In the genomic region with DNA sequence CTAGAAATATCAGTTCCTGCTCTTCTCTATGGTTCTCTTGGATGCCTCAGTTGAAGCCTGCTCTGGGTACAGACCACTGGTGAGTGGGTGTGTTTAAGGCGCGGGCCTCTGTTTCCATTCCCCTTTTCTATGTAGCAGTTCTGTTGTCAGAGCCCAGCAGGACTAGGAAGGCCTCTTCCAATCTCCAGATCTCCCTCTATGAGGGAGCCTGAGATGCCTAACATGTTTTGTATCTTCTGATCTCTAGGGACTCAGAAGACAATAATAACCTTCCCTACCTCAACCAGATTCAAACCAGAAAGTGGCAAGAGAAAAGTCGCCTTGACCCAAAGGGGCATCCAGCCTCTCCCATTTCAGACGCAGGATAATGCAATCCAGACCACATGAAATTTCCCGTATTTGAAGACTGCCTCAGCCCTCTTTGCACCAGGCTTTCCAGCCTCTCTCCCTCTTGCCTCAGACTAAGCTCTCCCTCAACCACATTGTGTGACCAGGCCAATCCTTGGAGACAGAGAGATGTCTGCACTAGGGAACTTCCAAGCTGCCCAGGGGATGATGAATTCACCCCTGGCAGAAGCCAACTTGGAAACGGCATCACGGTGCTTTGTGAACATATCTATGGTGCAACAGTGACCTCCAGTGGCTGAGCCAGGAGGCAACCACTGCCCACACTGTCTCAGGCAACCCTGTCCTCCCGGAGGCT, we compare ENCODE assay signal across 8 cellular contexts.
DNase-seq lines count a peak whose midpoint lies in the region; ATAC-seq and TF ChIP-seq lines count a peak whose summit lies in the region.

No MANE protein-coding gene starts in this region.

- no peaks in the 10 kb centered on the region for H3K36me3 ChIP-seq in Panc1 (ENCODE audit: control insufficient read depth, insufficient read depth, low read length)
- no peaks in the 10 kb centered on the region for H3K36me3 ChIP-seq in gastroesophageal sphincter

- no peaks in the 10 kb centered on the region for H3K4me1 ChIP-seq in Panc1 (ENCODE audit: control insufficient read depth, insufficient read depth, low read length)
- peaks cover 0 to 11% (median 3%) of the 10 kb centered on the region in 3 donors for H3K4me1 ChIP-seq in gastroesophageal sphincter

- H3K27me3 Mint-ChIP-seq in activated T-helper 17 cell treated with anti-CD3 and anti-CD28 coated beads, Interleukin-2, amount 50 U/mL, for 72 hours, result peaks cover 45% of the 10 kb centered on the region
- peaks cover 13% of the 10 kb centered on the region for H3K27me3 Mint-ChIP-seq in type B pancreatic cell

- no TSS peak for BruUV-seq in Panc1 (replicated peaks; lab: Mats Ljungman, UMichigan)

- no peak overlapping the region for H3K27ac Mint-ChIP-seq in activated T-helper 17 cell treated with anti-CD3 and anti-CD28 coated beads, Interleukin-2, amount 50 U/mL, for 72 hours
- H3K27ac Mint-ChIP-seq in type B pancreatic cell, result peak overlapping the region; percentile 50

- no peak overlapping the region for H3K27ac ChIP-seq in Panc1 (ENCODE audit: low read length)
- peak overlapping the region in 1 of 4 donors; percentile 16 for H3K27ac ChIP-seq in gastroesophageal sphincter

- intact Hi-C loops in Panc1 (cut with micrococcal nuclease; ENCODE audit: unreplicated experiment), result loop anchor here (1.0 kb wide), 2 partner anchors 290 to 849 kb away; no protein-coding TSS in a partner anchor

- DNase-seq in CD1c-positive myeloid dendritic cell (ENCODE audit: extremely low spot score) (peak; percentile 74), Panc1 (ENCODE audit: low read depth, low spot score) (peak; percentile 79), nucleus accumbens (lab: John Stamatoyannopoulos, UW) (peak in 55 of 56 donors; percentile 12 to 91 (median 73)), type B pancreatic cell (ENCODE audit: extremely low spot score, unreplicated experiment) (peak; percentile 82)

- TF ChIP-seq EP300 in Ishikawa (IDR thresholded peaks at IDR 0.05; ENCODE audit: borderline replicate concordance) (no peak), gastroesophageal sphincter (IDR thresholded peaks at IDR 0.05) (no peak)

- in situ Hi-C loops in Panc1 (cut with HindIII; ENCODE audit: low pct_unique_long_range_greater_than_20kb, low sequenced_read_pairs), result no loop called here

- H3K36me3 Mint-ChIP-seq in activated T-helper 17 cell treated with anti-CD3 and anti-CD28 coated beads, Interleukin-2, amount 50 U/mL, for 72 hours (ENCODE audit: low read depth), result no peaks in the 10 kb centered on the region
- H3K36me3 Mint-ChIP-seq in type B pancreatic cell, result peaks cover 4% of the 10 kb centered on the region

- no peaks in the 10 kb centered on the region for H3K4me1 Mint-ChIP-seq in activated T-helper 17 cell treated with anti-CD3 and anti-CD28 coated beads, Interleukin-2, amount 50 U/mL, for 72 hours
- H3K4me1 Mint-ChIP-seq in type B pancreatic cell (ENCODE audit: unreplicated experiment), result peaks cover 16% of the 10 kb centered on the region

- TF ChIP-seq CTCF in Panc1 (IDR thresholded peaks at IDR 0.05) (peak; percentile 88), gastroesophageal sphincter (IDR thresholded peaks at IDR 0.05) (peak; percentile 64 to 89 (median 87)), type B pancreatic cell (conservative IDR thresholded peaks at IDR 0.05) (peak; percentile 93)

- H3K9me3 Mint-ChIP-seq in activated T-helper 17 cell treated with anti-CD3 and anti-CD28 coated beads, Interleukin-2, amount 50 U/mL, for 72 hours, result no peaks in the 10 kb centered on the region
- H3K9me3 Mint-ChIP-seq in type B pancreatic cell, result no peaks in the 10 kb centered on the region

- ATAC-seq in GM19351 (IDR thresholded peaks at IDR 0.05; ENCODE audit: unreplicated experiment) (peak; percentile 96), Panc1 (peak; percentile 99), gastroesophageal sphincter (peak; percentile 94)
- ATAC-seq in activated T-helper 17 cell treated with anti-CD3 and anti-CD28 coated beads, Interleukin-2, amount 50 U/mL, for 72 hours (replicated peaks), result peak; percentile 69

- peak; percentile 97 for TF ChIP-seq RAD21 in Ishikawa (IDR thresholded peaks at IDR 0.05; ENCODE audit: low read depth)

- H3K27me3 ChIP-seq in Panc1 (ENCODE audit: control insufficient read depth, insufficient read depth, low read length) (peaks cover 10% of the 10 kb centered on the region), gastroesophageal sphincter (no peaks in the 10 kb centered on the region)

- POLR2A ChIA-PET in Panc1 (lab: Charles Lee), result no interaction called here

- 23 to 42% methylated on average over 5 to 6 of the region's 8 CpGs for WGBS in gastroesophageal sphincter (ENCODE audit: low coverage in 1 of 2), 2 donors

- no peaks in the 10 kb centered on the region for H3K9me3 ChIP-seq in Panc1 (ENCODE audit: control insufficient read depth, insufficient read depth, low read depth, low read length)
- no peaks in the 10 kb centered on the region for H3K9me3 ChIP-seq in gastroesophageal sphincter

- CTCF ChIA-PET in Panc1 (lab: Charles Lee), result interaction anchor here (0.5 to 1.3 kb wide), 10 partner anchors 194 to 1820 kb away, joined by 3 to 8 read pairs (median 4); no protein-coding TSS in a partner anchor

- H3K4me3 ChIP-seq in Panc1 (ENCODE audit: low read depth in 2 of 2, low read length in 2 of 2) (no peak overlapping the region), gastroesophageal sphincter (no peak overlapping the region)

- no peak for TF ChIP-seq POLR2A in gastroesophageal sphincter (IDR thresholded peaks at IDR 0.05)

- H3K4me3 Mint-ChIP-seq in activated T-helper 17 cell treated with anti-CD3 and anti-CD28 coated beads, Interleukin-2, amount 50 U/mL, for 72 hours, result no peak overlapping the region
- no peak overlapping the region for H3K4me3 Mint-ChIP-seq in type B pancreatic cell

TF ChIP-seq in Ishikawa, 13 proteins besides CTCF, POLR2A, EP300 and RAD21:
- no peak for TF ChIP-seq NFIC (IDR thresholded peaks at IDR 0.05)
- TF ChIP-seq CREB1 (IDR thresholded peaks at IDR 0.05; ENCODE audit: low read depth), result no peak
- TF ChIP-seq FOXM1 (IDR thresholded peaks at IDR 0.05; ENCODE audit: borderline replicate concordance, low read depth), result no peak
- TF ChIP-seq TEAD4 (IDR thresholded peaks at IDR 0.05), result no peak
- TF ChIP-seq EGR1 (IDR thresholded peaks at IDR 0.05), result no peak
- no peak for TF ChIP-seq YY1 (IDR thresholded peaks at IDR 0.05; ENCODE audit: low read depth)
- TF ChIP-seq, protein P1, sequence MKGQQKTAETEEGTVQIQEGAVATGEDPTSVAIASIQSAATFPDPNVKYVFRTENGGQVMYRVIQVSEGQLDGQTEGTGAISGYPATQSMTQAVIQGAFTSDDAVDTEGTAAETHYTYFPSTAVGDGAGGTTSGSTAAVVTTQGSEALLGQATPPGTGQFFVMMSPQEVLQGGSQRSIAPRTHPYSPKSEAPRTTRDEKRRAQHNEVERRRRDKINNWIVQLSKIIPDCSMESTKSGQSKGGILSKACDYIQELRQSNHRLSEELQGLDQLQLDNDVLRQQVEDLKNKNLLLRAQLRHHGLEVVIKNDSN (IDR thresholded peaks at IDR 0.05), result no peak
- no peak for TF ChIP-seq ZBTB7A (IDR thresholded peaks at IDR 0.05; ENCODE audit: low read depth)
- TF ChIP-seq CEBPB (IDR thresholded peaks at IDR 0.05), result no peak
- TF ChIP-seq, protein P2, sequence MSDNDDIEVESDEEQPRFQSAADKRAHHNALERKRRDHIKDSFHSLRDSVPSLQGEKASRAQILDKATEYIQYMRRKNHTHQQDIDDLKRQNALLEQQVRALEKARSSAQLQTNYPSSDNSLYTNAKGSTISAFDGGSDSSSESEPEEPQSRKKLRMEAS (IDR thresholded peaks at IDR 0.05), result no peak
- TF ChIP-seq TAF1 (IDR thresholded peaks at IDR 0.05; ENCODE audit: low read depth), result no peak
- no peak for TF ChIP-seq TCF12 (IDR thresholded peaks at IDR 0.05; ENCODE audit: low read depth)
- TF ChIP-seq, protein P3, sequence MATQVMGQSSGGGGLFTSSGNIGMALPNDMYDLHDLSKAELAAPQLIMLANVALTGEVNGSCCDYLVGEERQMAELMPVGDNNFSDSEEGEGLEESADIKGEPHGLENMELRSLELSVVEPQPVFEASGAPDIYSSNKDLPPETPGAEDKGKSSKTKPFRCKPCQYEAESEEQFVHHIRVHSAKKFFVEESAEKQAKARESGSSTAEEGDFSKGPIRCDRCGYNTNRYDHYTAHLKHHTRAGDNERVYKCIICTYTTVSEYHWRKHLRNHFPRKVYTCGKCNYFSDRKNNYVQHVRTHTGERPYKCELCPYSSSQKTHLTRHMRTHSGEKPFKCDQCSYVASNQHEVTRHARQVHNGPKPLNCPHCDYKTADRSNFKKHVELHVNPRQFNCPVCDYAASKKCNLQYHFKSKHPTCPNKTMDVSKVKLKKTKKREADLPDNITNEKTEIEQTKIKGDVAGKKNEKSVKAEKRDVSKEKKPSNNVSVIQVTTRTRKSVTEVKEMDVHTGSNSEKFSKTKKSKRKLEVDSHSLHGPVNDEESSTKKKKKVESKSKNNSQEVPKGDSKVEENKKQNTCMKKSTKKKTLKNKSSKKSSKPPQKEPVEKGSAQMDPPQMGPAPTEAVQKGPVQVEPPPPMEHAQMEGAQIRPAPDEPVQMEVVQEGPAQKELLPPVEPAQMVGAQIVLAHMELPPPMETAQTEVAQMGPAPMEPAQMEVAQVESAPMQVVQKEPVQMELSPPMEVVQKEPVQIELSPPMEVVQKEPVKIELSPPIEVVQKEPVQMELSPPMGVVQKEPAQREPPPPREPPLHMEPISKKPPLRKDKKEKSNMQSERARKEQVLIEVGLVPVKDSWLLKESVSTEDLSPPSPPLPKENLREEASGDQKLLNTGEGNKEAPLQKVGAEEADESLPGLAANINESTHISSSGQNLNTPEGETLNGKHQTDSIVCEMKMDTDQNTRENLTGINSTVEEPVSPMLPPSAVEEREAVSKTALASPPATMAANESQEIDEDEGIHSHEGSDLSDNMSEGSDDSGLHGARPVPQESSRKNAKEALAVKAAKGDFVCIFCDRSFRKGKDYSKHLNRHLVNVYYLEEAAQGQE (IDR thresholded peaks at IDR 0.05; ENCODE audit: low read depth), result no peak
